Comparison of ENCODE assay signal across 3 cellular contexts in genomic region chr6:117776441-117776840, GRCh38.
TF ChIP-seq lines count a peak whose summit lies in the region.

No MANE protein-coding gene starts in this region.

TF ChIP-seq in A549, 52 proteins besides CTCF, POLR2A, EP300 and RAD21 (continued from another document):
- no peak for TF ChIP-seq ZC3H11A (IDR thresholded peaks at IDR 0.05)
- no peak for TF ChIP-seq HES2 (IDR thresholded peaks at IDR 0.05)
- no peak for TF ChIP-seq HDAC2 (IDR thresholded peaks at IDR 0.05)
- no peak for TF ChIP-seq BCL3 (IDR thresholded peaks at IDR 0.05)
- no peak for TF ChIP-seq GATA3 (IDR thresholded peaks at IDR 0.05; ENCODE audit: borderline replicate concordance)

TF ChIP-seq in IMR-90, 13 proteins besides CTCF, POLR2A, EP300 and RAD21 (continued from another document):
- TF ChIP-seq NFE2L2 (IDR thresholded peaks at IDR 0.05; ENCODE audit: low read depth, low read length) (no peak), CEBPB (IDR thresholded peaks at IDR 0.05; ENCODE audit: low read depth, low read length) (no peak), MAFK (IDR thresholded peaks at IDR 0.05; ENCODE audit: low read depth, low read length) (no peak), USF2 (IDR thresholded peaks at IDR 0.05; ENCODE audit: low read depth, low read length) (no peak), ELK1 (IDR thresholded peaks at IDR 0.05; ENCODE audit: borderline replicate concordance, low read depth, low read length) (no peak), SMC3 (IDR thresholded peaks at IDR 0.05; ENCODE audit: low read depth, low read length) (no peak), BHLHE40 (IDR thresholded peaks at IDR 0.05; ENCODE audit: low read depth, low read length) (no peak), FOS (IDR thresholded peaks at IDR 0.05; ENCODE audit: low read depth, low read length) (no peak), RFX5 (IDR thresholded peaks at IDR 0.05; ENCODE audit: low read depth, low read length) (no peak), MXI1 (IDR thresholded peaks at IDR 0.05; ENCODE audit: borderline replicate concordance, low read depth, low read length) (no peak), MAZ (IDR thresholded peaks at IDR 0.05; ENCODE audit: borderline replicate concordance, low read depth, low read length) (no peak), RCOR1 (IDR thresholded peaks at IDR 0.05; ENCODE audit: insufficient replicate concordance, low read length) (no peak)

TF ChIP-seq in GM12878, 131 proteins besides CTCF, POLR2A, EP300 and RAD21 (continued from another document):
- TF ChIP-seq SMC3 (IDR thresholded peaks at IDR 0.05; ENCODE audit: borderline replicate concordance, low read length) (peak; percentile 20; the same call in 1 of the 2 replicates), SUZ12 (IDR thresholded peaks at IDR 0.05; ENCODE audit: unreplicated experiment) (no peak)
